In the genomic region with DNA sequence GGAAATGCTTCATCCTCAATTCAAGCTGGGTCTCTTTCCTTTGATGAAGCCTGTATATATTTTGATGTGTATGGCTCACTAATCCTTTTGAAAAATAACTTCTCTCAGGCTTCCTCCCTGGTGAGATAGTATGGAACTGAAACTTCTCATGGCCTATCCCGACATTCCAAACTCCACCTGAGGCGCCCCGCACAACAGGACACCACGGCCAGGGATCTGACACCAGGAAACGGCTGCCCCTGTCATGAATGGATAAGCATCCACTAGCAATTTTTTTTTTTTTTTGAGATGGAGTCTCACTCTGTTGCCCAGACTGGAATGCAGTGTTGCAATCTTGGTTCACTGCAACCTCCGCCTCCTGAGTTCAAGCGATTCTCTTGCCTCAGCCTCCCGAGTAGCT, we compare ENCODE assay signal across 24 cellular contexts. TPM values are rescaled to one million over a fixed set of nuclear protein-coding genes. Genes with fewer than 3 reads are reported as not detected.
DNase-seq lines count a peak whose midpoint lies in the region; ATAC-seq, FAIRE-seq and TF ChIP-seq lines count a peak whose summit lies in the region.
"Had no signal": no experiment of that assay in that cellular context is flagged by ENCODE, and none has a peak within 500 bp of the region (broad histone marks: within the 10 kb centered on the region; RNA-seq: fewer than 3 reads in every experiment).

No MANE protein-coding gene starts in this region.

- 92% methylated on average over 8 of the region's 8 CpGs for WGBS in HepG2 (ENCODE audit: low lambda C conversion rate)
- WGBS in right lobe of liver (ENCODE audit: insufficient coverage, low coverage, low lambda C conversion rate, missing lambda C conversion rate) = 95% methylated on average over 6 of the region's 8 CpGs
- WGBS in prostate gland = 95% methylated on average over 8 of the region's 8 CpGs

- in situ Hi-C loops in HepG2 (cut with HindIII; ENCODE audit: extremely low pct_ligation_motif_present, low pct_unique_long_range_greater_than_20kb) = no loop called here

- no peak overlapping the region for H3K9ac ChIP-seq in HepG2 (ENCODE audit: insufficient read depth, low read depth, low read length)

- H3K9me3 ChIP-seq in HepG2 (ENCODE audit: low read length) (no peaks in the 10 kb centered on the region), right lobe of liver (no peaks in the 10 kb centered on the region), prostate gland (no peaks in the 10 kb centered on the region)
- H3K9me3 ChIP-seq: BE2C, HAP-1, MG63, Peyer's patch had no signal

- H3K4me3 ChIP-seq in HepG2 (replicated peaks in 1 of 3; ENCODE audit: insufficient read depth in 1 of 3, low read depth in 2 of 3, low read length in 3 of 3) = no peak overlapping the region
- H3K4me3 ChIP-seq in right lobe of liver = no peak overlapping the region
- H3K4me3 ChIP-seq in coronary artery = peak overlapping the region; percentile 29
- H3K4me3 ChIP-seq in prostate gland = no peak overlapping the region
- H3K4me3 ChIP-seq: HAP-1, MG63, Peyer's patch had no signal

- peaks cover 0 to 7% of the 10 kb centered on the region in 2 experiments; a peak in 2 of 5 replicates for H3K36me3 ChIP-seq in HepG2 (replicated peaks in 1 of 2; ENCODE audit: control insufficient read depth in 1 of 2, insufficient read depth in 2 of 2, low read length in 2 of 2)
- no peaks in the 10 kb centered on the region for H3K36me3 ChIP-seq in right lobe of liver
- H3K36me3 ChIP-seq in prostate gland = no peaks in the 10 kb centered on the region
- H3K36me3 ChIP-seq: Peyer's patch had no signal

- TF ChIP-seq POLR2A in HepG2 (IDR thresholded peaks at IDR 0.05; ENCODE audit: insufficient read depth in 1 of 2, low read depth in 2 of 2, low read length in 2 of 2) (no peak), right lobe of liver (IDR thresholded peaks at IDR 0.05) (no peak), prostate gland (IDR thresholded peaks at IDR 0.05) (no peak)

- TF ChIP-seq EP300 in HepG2 (IDR thresholded peaks at IDR 0.05; ENCODE audit: low read depth in 2 of 2, low read length in 2 of 2) (no peak), HepG2 (CRISPR knock-in tag; IDR thresholded peaks at IDR 0.05; ENCODE audit: borderline replicate concordance) (no peak)

- DNase-seq in HepG2 (ENCODE audit: low spot score) = no peak
- DNase-seq in right lobe of liver = no peak
- DNase-seq in coronary artery (ENCODE audit: low spot score) = no peak
- DNase-seq in prostate gland (ENCODE audit: low spot score) = no peak
- DNase-seq in NCI-H510A treated with DMSO at 0.1 percent for 48 hours (lab: John Stamatoyannopoulos, UW) = no peak
- DNase-seq in NCI-H2171 (lab: John Stamatoyannopoulos, UW) = no peak
- DNase-seq: BE2C; Calu3; CD4-positive, alpha-beta memory T cell; GF-D8; IMR-90; Karpas-422; NCI-H1092; NCI-H146; NCI-H2029 treated with DMSO at 0.1 percent for 48 hours; NCI-H2171 treated with DMSO at 0.1 percent for 48 hours; NCI-H446; Peyer's patch had no signal

- no peak for TF ChIP-seq RAD21 in HepG2 (CRISPR knock-in tag; IDR thresholded peaks at IDR 0.05)

- H2AFZ ChIP-seq in HepG2 (ENCODE audit: low read length) = no peak overlapping the region

- intact Hi-C loops in HepG2 (cut with micrococcal nuclease; ENCODE audit: unreplicated experiment) (no loop called here), right lobe of liver (cut with DNase I) (no loop called here), prostate gland (cut with DNase I) (no loop called here)

- BruUV-seq in HepG2 (replicated peaks; lab: Mats Ljungman, UMichigan) = no TSS peak

- H4K20me1 ChIP-seq in HepG2 (ENCODE audit: insufficient read depth, low read length) = peaks cover 65% of the 10 kb centered on the region

- peaks cover 85% of the 10 kb centered on the region for H3K4me1 ChIP-seq in HepG2 (ENCODE audit: insufficient read depth, low read length)
- H3K4me1 ChIP-seq in right lobe of liver = no peaks in the 10 kb centered on the region
- H3K4me1 ChIP-seq in prostate gland (replicated peaks) = peaks cover 11% of the 10 kb centered on the region
- H3K4me1 ChIP-seq: HAP-1 had no signal

- no peak for FAIRE-seq in HepG2 (lab: Jason Lieb, UNC)
- FAIRE-seq: A204.1 had no signal

- POLR2A ChIA-PET in HepG2 (lab: Yijun Ruan, JAX) = no interaction called here

- H3K4me2 ChIP-seq in HepG2 (ENCODE audit: low read depth, low read length) = no peak overlapping the region

- no peaks in the 10 kb centered on the region for H3K27me3 ChIP-seq in HepG2 (ENCODE audit: control insufficient read depth in 1 of 2, insufficient read depth in 2 of 2, low read length in 2 of 2)
- no peaks in the 10 kb centered on the region for H3K27me3 ChIP-seq in right lobe of liver
- H3K27me3 ChIP-seq in prostate gland (replicated peaks; ENCODE audit: insufficient read depth) = no peaks in the 10 kb centered on the region
- H3K27me3 ChIP-seq: BE2C, MG63, Peyer's patch had no signal

- ATAC-seq in HepG2 (no peak), right lobe of liver (no peak), HG03139 (IDR thresholded peaks at IDR 0.05; ENCODE audit: unreplicated experiment) (no peak), GM19328 (IDR thresholded peaks at IDR 0.05; ENCODE audit: unreplicated experiment) (no peak)

- H3K79me2 ChIP-seq in HepG2 (ENCODE audit: insufficient read depth, low read length) = peaks cover 95% of the 10 kb centered on the region

- CTCF ChIA-PET in HepG2 (lab: Yijun Ruan, JAX; ENCODE audit: low intra/inter-chr PET ratio, low total read pairs) = no interaction called here

- H3K27ac ChIP-seq in HepG2 (ENCODE audit: extremely low read length, insufficient read depth, low read length) (no peak overlapping the region), right lobe of liver (no peak overlapping the region), coronary artery (no peak overlapping the region), prostate gland (peak overlapping the region; percentile 49 to 53)
- H3K27ac ChIP-seq: HL-60, Peyer's patch had no signal

- no peak for TF ChIP-seq CTCF in HepG2 (CRISPR knock-in tag; IDR thresholded peaks at IDR 0.05)
- TF ChIP-seq CTCF in right lobe of liver (IDR thresholded peaks at IDR 0.05) = no peak
- no peak for TF ChIP-seq CTCF in coronary artery (IDR thresholded peaks at IDR 0.05)
- TF ChIP-seq CTCF in prostate gland (IDR thresholded peaks at IDR 0.05) = no peak

TF ChIP-seq in HepG2, 621 proteins besides CTCF, POLR2A, EP300 and RAD21:
- TF ChIP-seq HOXD1 (CRISPR knock-in tag; IDR thresholded peaks at IDR 0.05) (no peak), ZNF770 (CRISPR knock-in tag; IDR thresholded peaks at IDR 0.05) (0 out of 2 replicates have a peak, but pooled peaks have one; percentile 21)

RNA-seq across cellular contexts. Expression of gene SLC7A1, which starts 16.4 kb away (rescaled TPM):
- total RNA-seq in HepG2 (2016; rRNA removed; fragmentation: Illumina TruSeq; extraction: Trizol) (13.6 and 14.5 TPM in 2 replicates), right lobe of liver (1 to 10 TPM in 5 of 6 experiments, under 1 TPM in 1; 0.70 to 6.5 (median 3.7) TPM), prostate gland (10 to 100 TPM; 19.1 to 35.3 TPM)
- total RNA-seq in HepG2 (2016; cell fraction: cytosol; rRNA removed; fragmentation: Illumina TruSeq; extraction: Trizol; ENCODE audit: low read depth) = 4.3 TPM in 2 replicates
- total RNA-seq in HepG2 (2016; cell fraction: insoluble cytoplasmic fraction; rRNA removed; fragmentation: Illumina TruSeq; extraction: Trizol) = 12.3 and 13.9 TPM in 2 replicates
- 9.0 and 9.6 TPM in 2 replicates for total RNA-seq in HepG2 (2016; cell fraction: membrane; rRNA removed; fragmentation: Illumina TruSeq; extraction: Trizol)
- 26.0 and 29.0 TPM in 2 replicates for total RNA-seq in HepG2 (2016; cell fraction: nucleus; rRNA removed; fragmentation: Illumina TruSeq; extraction: Trizol)
- 15.3 and 18.3 TPM in 2 replicates for polyA plus RNA-seq in HepG2 (2011; rRNA removed)
- polyA plus RNA-seq in HepG2 (2011; cell fraction: cytosol; rRNA removed) = 14.5 and 17.8 TPM in 2 replicates
- polyA plus RNA-seq in HepG2 (2011; cell fraction: nucleus; rRNA removed) = 26.3 and 27.8 TPM in 2 replicates
- polyA plus RNA-seq in HepG2 (2012) = 34.9 and 52.5 TPM in 2 replicates
- polyA plus RNA-seq in HepG2 (2016; cell fraction: cytosol; fragmentation: Illumina TruSeq; extraction: Trizol; ENCODE audit: low read depth) = 1.1 TPM in 2 replicates
- polyA plus RNA-seq in HepG2 (2016; cell fraction: insoluble cytoplasmic fraction; fragmentation: Illumina TruSeq; extraction: Trizol; ENCODE audit: low read depth) = 11.0 and 13.3 TPM in 2 replicates
- 3.7 and 4.0 TPM in 2 replicates for polyA plus RNA-seq in HepG2 (2016; cell fraction: membrane; fragmentation: Illumina TruSeq; extraction: Trizol; ENCODE audit: low read depth)
- 27.8 and 29.7 TPM in 2 replicates for polyA plus RNA-seq in HepG2 (2016; cell fraction: nucleus; fragmentation: Illumina TruSeq; extraction: Trizol; ENCODE audit: insufficient read depth, low read depth)
- polyA minus RNA-seq in HepG2 (2011; rRNA and poly(A)+ RNA removed; ENCODE audit: low replicate concordance) = 27.5 and 74.3 TPM in 2 replicates
- 31.5 and 44.6 TPM in 2 replicates for polyA minus RNA-seq in HepG2 (2011; cell fraction: cytosol; rRNA and poly(A)+ RNA removed)
- polyA minus RNA-seq in HepG2 (2011; cell fraction: nucleus; rRNA and poly(A)+ RNA removed) = 44.4 and 45.6 TPM in 2 replicates

Comparison
In these comparisons a context has a peak if more than half of its experiments do, and no peak if none do; other contexts are left out.
1. H3K27ac ChIP-seq: peak in prostate gland (2 of 2); none in HepG2 (single experiment), right lobe of liver (0 of 3) and coronary artery (0 of 2).